Comparison of ENCODE assay signal across 19 cellular contexts in genomic region chr1:160427625-160428024, GRCh38. TPM values are rescaled to one million over a fixed set of nuclear protein-coding genes. Genes with fewer than 3 reads are reported as not detected.
A peak's percentile ranks its signal among the peaks of the same experiment; 100 is the strongest.
DNase-seq lines count a peak whose midpoint lies in the region; ATAC-seq and TF ChIP-seq lines count a peak whose summit lies in the region.
"Had no signal": no experiment of that assay in that cellular context is flagged by ENCODE, and none has a peak within 500 bp of the region (broad histone marks: within the 10 kb centered on the region; RNA-seq: fewer than 3 reads in every experiment).

No MANE protein-coding gene starts in this region.

- H3K9me3 Mint-ChIP-seq in activated naive CD4-positive, alpha-beta T cell treated with anti-CD3 and anti-CD28 coated beads, Interleukin-2, amount 50 U/mL, for 24 hours = no peaks in the 10 kb centered on the region
- H3K9me3 Mint-ChIP-seq in endodermal cell = no peaks in the 10 kb centered on the region
- H3K9me3 Mint-ChIP-seq in stimulated activated naive B cell treated with anti-CD40 and anti-IgM and Interleukin-4, amounts not matched to agents 10 μg/mL and 1 μg/mL and 100 μg/mL, for 72 hours = no peaks in the 10 kb centered on the region
- H3K9me3 Mint-ChIP-seq: nephron had no signal

- no peak for TF ChIP-seq CTCF in endodermal cell (conservative IDR thresholded peaks at IDR 0.05)
- no peak for TF ChIP-seq CTCF in right lobe of liver (IDR thresholded peaks at IDR 0.05)

- H3K9ac ChIP-seq in endodermal cell (ENCODE audit: extremely low read depth, low read length, poor library complexity, severe bottlenecking) = no peak overlapping the region

- H3K36me3 ChIP-seq in endodermal cell (ENCODE audit: control insufficient read depth, insufficient read depth, low read length) (peaks cover 51% of the 10 kb centered on the region), right lobe of liver (no peaks in the 10 kb centered on the region)

- DNase-seq in activated naive CD4-positive, alpha-beta T cell treated with anti-CD3 and anti-CD28 coated beads, Interleukin-2, amount 50 U/mL, for 16 hours = no peak
- peak; percentile 59 for DNase-seq in activated CD8-positive, alpha-beta memory T cell treated with anti-CD3 and anti-CD28 coated beads for 24 hours
- DNase-seq in endodermal cell = no peak
- no peak for DNase-seq in stimulated activated naive B cell treated with anti-CD40 and anti-IgM and Interleukin-4, amounts not matched to agents 10 μg/mL and 1 μg/mL and 100 μg/mL, for 72 hours
- no peak for DNase-seq in glomerular visceral epithelial cell (ENCODE audit: extremely low spot score)
- DNase-seq in pons (ENCODE audit: low spot score) = no peak
- DNase-seq in right lobe of liver = no peak
- DNase-seq: activated effector memory CD4-positive, alpha-beta T cell treated with Interleukin-2 at 50 U/mL for 16 hours; effector CD8-positive, alpha-beta T cell; left ventricle myocardium superior; MM.1S; NCI-H2029 treated with DMSO at 0.1 percent for 48 hours; NCI-H526; stimulated activated CD4-positive, alpha-beta T cell treated with anti-CD3 and anti-CD28 coated beads, Interleukin-1b, Interleukin-23, amount 100 ng/mL, for 48 hours; upper lobe of left lung had no signal

- ATAC-seq in stimulated activated naive B cell treated with anti-CD40 and anti-IgM and Interleukin-4, amounts not matched to agents 10 μg/mL and 1 μg/mL and 100 μg/mL, for 72 hours (replicated peaks) = no peak
- ATAC-seq in right lobe of liver = no peak
- ATAC-seq: activated CD4-positive, CD25-positive, alpha-beta regulatory T cell treated with anti-CD3 and anti-CD28 coated beads, Interleukin-2, amount 50 U/mL, for 24 hours; left ventricle myocardium superior had no signal

- peak overlapping the region; percentile 89 for H3K27ac Mint-ChIP-seq in activated naive CD4-positive, alpha-beta T cell treated with anti-CD3 and anti-CD28 coated beads, Interleukin-2, amount 50 U/mL, for 24 hours
- no peak overlapping the region for H3K27ac Mint-ChIP-seq in endodermal cell
- peak overlapping the region; percentile 86 for H3K27ac Mint-ChIP-seq in stimulated activated naive B cell treated with anti-CD40 and anti-IgM and Interleukin-4, amounts not matched to agents 10 μg/mL and 1 μg/mL and 100 μg/mL, for 72 hours

- no peaks in the 10 kb centered on the region for H3K9me3 ChIP-seq in endodermal cell (ENCODE audit: control insufficient read depth, low read length)
- no peaks in the 10 kb centered on the region for H3K9me3 ChIP-seq in right lobe of liver
- H3K9me3 ChIP-seq: upper lobe of left lung had no signal

- H3K27me3 Mint-ChIP-seq in activated naive CD4-positive, alpha-beta T cell treated with anti-CD3 and anti-CD28 coated beads, Interleukin-2, amount 50 U/mL, for 24 hours = no peaks in the 10 kb centered on the region
- H3K27me3 Mint-ChIP-seq in endodermal cell (ENCODE audit: insufficient read depth) = no peaks in the 10 kb centered on the region
- H3K27me3 Mint-ChIP-seq in stimulated activated naive B cell treated with anti-CD40 and anti-IgM and Interleukin-4, amounts not matched to agents 10 μg/mL and 1 μg/mL and 100 μg/mL, for 72 hours = no peaks in the 10 kb centered on the region

- peaks cover 69% of the 10 kb centered on the region for H3K4me1 Mint-ChIP-seq in activated naive CD4-positive, alpha-beta T cell treated with anti-CD3 and anti-CD28 coated beads, Interleukin-2, amount 50 U/mL, for 24 hours
- no peaks in the 10 kb centered on the region for H3K4me1 Mint-ChIP-seq in endodermal cell
- H3K4me1 Mint-ChIP-seq in stimulated activated naive B cell treated with anti-CD40 and anti-IgM and Interleukin-4, amounts not matched to agents 10 μg/mL and 1 μg/mL and 100 μg/mL, for 72 hours = peaks cover 38 to 63% of the 10 kb centered on the region in 2 donors

- H3K4me3 ChIP-seq in endodermal cell (ENCODE audit: low read length) (no peak overlapping the region), right lobe of liver (no peak overlapping the region)
- H3K4me3 ChIP-seq: upper lobe of left lung had no signal

- intact Hi-C loops in right lobe of liver (cut with DNase I) = loop anchor here (5.0 kb wide), 1 partner anchor 180 kb away; no protein-coding TSS in a partner anchor

- peak overlapping the region; percentile 49 for H3K4me3 Mint-ChIP-seq in activated naive CD4-positive, alpha-beta T cell treated with anti-CD3 and anti-CD28 coated beads, Interleukin-2, amount 50 U/mL, for 24 hours
- H3K4me3 Mint-ChIP-seq in endodermal cell = no peak overlapping the region
- no peak overlapping the region for H3K4me3 Mint-ChIP-seq in stimulated activated naive B cell treated with anti-CD40 and anti-IgM and Interleukin-4, amounts not matched to agents 10 μg/mL and 1 μg/mL and 100 μg/mL, for 72 hours
- H3K4me3 Mint-ChIP-seq: nephron had no signal

- 76 to 90% methylated on average over 7 of the region's 7 CpGs for WGBS in endodermal cell (ENCODE audit: insufficient coverage in 1 of 2, insufficient read length in 1 of 2), 2 experiments
- 93% methylated on average over 7 of the region's 7 CpGs for WGBS in right lobe of liver (ENCODE audit: insufficient coverage, low coverage, low lambda C conversion rate, missing lambda C conversion rate)

- no peaks in the 10 kb centered on the region for H3K4me1 ChIP-seq in endodermal cell (ENCODE audit: control insufficient read depth, insufficient read depth, low read length)
- no peaks in the 10 kb centered on the region for H3K4me1 ChIP-seq in right lobe of liver

- H3K27ac ChIP-seq in endodermal cell (ENCODE audit: low read depth, low read length) = peak overlapping the region; percentile 12
- no peak overlapping the region for H3K27ac ChIP-seq in right lobe of liver

- TF ChIP-seq POLR2A in right lobe of liver (IDR thresholded peaks at IDR 0.05) = no peak

- H3K27me3 ChIP-seq in endodermal cell (ENCODE audit: control insufficient read depth, insufficient read depth, low read length, poor library complexity, severe bottlenecking) = no peaks in the 10 kb centered on the region
- H3K27me3 ChIP-seq in right lobe of liver = no peaks in the 10 kb centered on the region
- H3K27me3 ChIP-seq: upper lobe of left lung had no signal

- peaks cover 2% of the 10 kb centered on the region for H3K36me3 Mint-ChIP-seq in activated naive CD4-positive, alpha-beta T cell treated with anti-CD3 and anti-CD28 coated beads, Interleukin-2, amount 50 U/mL, for 24 hours
- H3K36me3 Mint-ChIP-seq in endodermal cell (ENCODE audit: low read depth) = peaks cover 40% of the 10 kb centered on the region
- peaks cover 0 to 6% of the 10 kb centered on the region in 2 donors for H3K36me3 Mint-ChIP-seq in stimulated activated naive B cell treated with anti-CD40 and anti-IgM and Interleukin-4, amounts not matched to agents 10 μg/mL and 1 μg/mL and 100 μg/mL, for 72 hours

RNA-seq across cellular contexts. Expression of gene VANGL2, which starts 27.3 kb away (rescaled TPM):
- total RNA-seq in endodermal cell = 10 to 100 TPM; 62.5 to 67.5 TPM
- 144 TPM for polyA plus RNA-seq in endodermal cell (2013, experiment 1 of 2)
- 124 TPM for polyA plus RNA-seq in endodermal cell (2013, experiment 2 of 2)
- total RNA-seq in right lobe of liver = under 1 TPM; 0.06 to 0.22 (median 0.12) TPM
- total RNA-seq: fibroblast of villous mesenchyme had no signal

Comparison
In these comparisons a context has a peak if more than half of its experiments do, and no peak if none do; other contexts are left out.
1. RNA of gene VANGL2, which starts 27.3 kb away (total RNA-seq): 62.5 to 67.5 TPM in endodermal cell; 0.06 to 0.22 TPM in right lobe of liver; every median in the first group is over 10 times any median in the second.